ENCODE assay signal across 1 cellular context in genomic region chr7:139133335-139134139, GRCh38.
A peak's percentile ranks its signal among the peaks of the same experiment; 100 is the strongest.
TF ChIP-seq lines count a peak whose summit lies in the region.

No MANE protein-coding gene starts in this region.

TF ChIP-seq in WTC11, 78 proteins besides CTCF, POLR2A, EP300 and RAD21 (continued from another document):
- TF ChIP-seq AR (CRISPR knock-in tag; IDR thresholded peaks at IDR 0.05) (peak; percentile 61; the same call in 1 of the 2 replicates), SMAD3 (CRISPR knock-in tag; IDR thresholded peaks at IDR 0.05; ENCODE audit: borderline replicate concordance) (no peak), E2F4 (CRISPR knock-in tag; IDR thresholded peaks at IDR 0.05; ENCODE audit: borderline replicate concordance, low read depth) (peak; percentile 38; the same call in 1 of the 2 replicates), FOXK1 (CRISPR knock-in tag; IDR thresholded peaks at IDR 0.05) (peak; percentile 90), CREB1 (CRISPR knock-in tag; IDR thresholded peaks at IDR 0.05) (0 out of 2 replicates have a peak, but pooled peaks have one; percentile 16), GABPB1 (CRISPR knock-in tag; IDR thresholded peaks at IDR 0.05) (peak; percentile 71), HMGXB4 (CRISPR knock-in tag; IDR thresholded peaks at IDR 0.05) (peak; percentile 80), GRHL2 (CRISPR knock-in tag; IDR thresholded peaks at IDR 0.05; ENCODE audit: insufficient replicate concordance, severe bottlenecking) (no peak), USF2 (CRISPR knock-in tag; IDR thresholded peaks at IDR 0.05) (no peak), ESRRA (CRISPR knock-in tag; IDR thresholded peaks at IDR 0.05; ENCODE audit: borderline replicate concordance) (no peak), NFE2L1 (CRISPR knock-in tag; IDR thresholded peaks at IDR 0.05) (no peak), RELA (CRISPR knock-in tag; IDR thresholded peaks at IDR 0.05; ENCODE audit: borderline replicate concordance) (no peak), TP53 (CRISPR knock-in tag; IDR thresholded peaks at IDR 0.05) (no peak), MYBL2 (CRISPR knock-in tag; IDR thresholded peaks at IDR 0.05) (no peak)
- TF ChIP-seq, protein P1, sequence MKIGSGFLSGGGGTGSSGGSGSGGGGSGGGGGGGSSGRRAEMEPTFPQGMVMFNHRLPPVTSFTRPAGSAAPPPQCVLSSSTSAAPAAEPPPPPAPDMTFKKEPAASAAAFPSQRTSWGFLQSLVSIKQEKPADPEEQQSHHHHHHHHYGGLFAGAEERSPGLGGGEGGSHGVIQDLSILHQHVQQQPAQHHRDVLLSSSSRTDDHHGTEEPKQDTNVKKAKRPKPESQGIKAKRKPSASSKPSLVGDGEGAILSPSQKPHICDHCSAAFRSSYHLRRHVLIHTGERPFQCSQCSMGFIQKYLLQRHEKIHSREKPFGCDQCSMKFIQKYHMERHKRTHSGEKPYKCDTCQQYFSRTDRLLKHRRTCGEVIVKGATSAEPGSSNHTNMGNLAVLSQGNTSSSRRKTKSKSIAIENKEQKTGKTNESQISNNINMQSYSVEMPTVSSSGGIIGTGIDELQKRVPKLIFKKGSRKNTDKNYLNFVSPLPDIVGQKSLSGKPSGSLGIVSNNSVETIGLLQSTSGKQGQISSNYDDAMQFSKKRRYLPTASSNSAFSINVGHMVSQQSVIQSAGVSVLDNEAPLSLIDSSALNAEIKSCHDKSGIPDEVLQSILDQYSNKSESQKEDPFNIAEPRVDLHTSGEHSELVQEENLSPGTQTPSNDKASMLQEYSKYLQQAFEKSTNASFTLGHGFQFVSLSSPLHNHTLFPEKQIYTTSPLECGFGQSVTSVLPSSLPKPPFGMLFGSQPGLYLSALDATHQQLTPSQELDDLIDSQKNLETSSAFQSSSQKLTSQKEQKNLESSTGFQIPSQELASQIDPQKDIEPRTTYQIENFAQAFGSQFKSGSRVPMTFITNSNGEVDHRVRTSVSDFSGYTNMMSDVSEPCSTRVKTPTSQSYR (CRISPR knock-in tag; IDR thresholded peaks at IDR 0.05): 0 out of 2 replicates have a peak, but pooled peaks have one; percentile 13
- TF ChIP-seq, protein P2, sequence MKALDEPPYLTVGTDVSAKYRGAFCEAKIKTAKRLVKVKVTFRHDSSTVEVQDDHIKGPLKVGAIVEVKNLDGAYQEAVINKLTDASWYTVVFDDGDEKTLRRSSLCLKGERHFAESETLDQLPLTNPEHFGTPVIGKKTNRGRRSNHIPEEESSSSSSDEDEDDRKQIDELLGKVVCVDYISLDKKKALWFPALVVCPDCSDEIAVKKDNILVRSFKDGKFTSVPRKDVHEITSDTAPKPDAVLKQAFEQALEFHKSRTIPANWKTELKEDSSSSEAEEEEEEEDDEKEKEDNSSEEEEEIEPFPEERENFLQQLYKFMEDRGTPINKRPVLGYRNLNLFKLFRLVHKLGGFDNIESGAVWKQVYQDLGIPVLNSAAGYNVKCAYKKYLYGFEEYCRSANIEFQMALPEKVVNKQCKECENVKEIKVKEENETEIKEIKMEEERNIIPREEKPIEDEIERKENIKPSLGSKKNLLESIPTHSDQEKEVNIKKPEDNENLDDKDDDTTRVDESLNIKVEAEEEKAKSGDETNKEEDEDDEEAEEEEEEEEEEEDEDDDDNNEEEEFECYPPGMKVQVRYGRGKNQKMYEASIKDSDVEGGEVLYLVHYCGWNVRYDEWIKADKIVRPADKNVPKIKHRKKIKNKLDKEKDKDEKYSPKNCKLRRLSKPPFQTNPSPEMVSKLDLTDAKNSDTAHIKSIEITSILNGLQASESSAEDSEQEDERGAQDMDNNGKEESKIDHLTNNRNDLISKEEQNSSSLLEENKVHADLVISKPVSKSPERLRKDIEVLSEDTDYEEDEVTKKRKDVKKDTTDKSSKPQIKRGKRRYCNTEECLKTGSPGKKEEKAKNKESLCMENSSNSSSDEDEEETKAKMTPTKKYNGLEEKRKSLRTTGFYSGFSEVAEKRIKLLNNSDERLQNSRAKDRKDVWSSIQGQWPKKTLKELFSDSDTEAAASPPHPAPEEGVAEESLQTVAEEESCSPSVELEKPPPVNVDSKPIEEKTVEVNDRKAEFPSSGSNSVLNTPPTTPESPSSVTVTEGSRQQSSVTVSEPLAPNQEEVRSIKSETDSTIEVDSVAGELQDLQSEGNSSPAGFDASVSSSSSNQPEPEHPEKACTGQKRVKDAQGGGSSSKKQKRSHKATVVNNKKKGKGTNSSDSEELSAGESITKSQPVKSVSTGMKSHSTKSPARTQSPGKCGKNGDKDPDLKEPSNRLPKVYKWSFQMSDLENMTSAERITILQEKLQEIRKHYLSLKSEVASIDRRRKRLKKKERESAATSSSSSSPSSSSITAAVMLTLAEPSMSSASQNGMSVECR (CRISPR knock-in tag; IDR thresholded peaks at IDR 0.05; ENCODE audit: borderline replicate concordance): peak; percentile 86; the same call in 1 of the 2 replicates
